ENCODE assay signal across 1 cellular context in genomic region chr19:12868540-12869112, GRCh38.
TF ChIP-seq lines count a peak whose summit lies in the region.

No MANE protein-coding gene starts in this region.

TF ChIP-seq in SK-N-SH treated with all-trans-retinoic acid at 6 μM for 48 hours, 23 proteins besides CTCF, POLR2A, EP300 and RAD21 (continued from another document):
- TF ChIP-seq, protein P1, sequence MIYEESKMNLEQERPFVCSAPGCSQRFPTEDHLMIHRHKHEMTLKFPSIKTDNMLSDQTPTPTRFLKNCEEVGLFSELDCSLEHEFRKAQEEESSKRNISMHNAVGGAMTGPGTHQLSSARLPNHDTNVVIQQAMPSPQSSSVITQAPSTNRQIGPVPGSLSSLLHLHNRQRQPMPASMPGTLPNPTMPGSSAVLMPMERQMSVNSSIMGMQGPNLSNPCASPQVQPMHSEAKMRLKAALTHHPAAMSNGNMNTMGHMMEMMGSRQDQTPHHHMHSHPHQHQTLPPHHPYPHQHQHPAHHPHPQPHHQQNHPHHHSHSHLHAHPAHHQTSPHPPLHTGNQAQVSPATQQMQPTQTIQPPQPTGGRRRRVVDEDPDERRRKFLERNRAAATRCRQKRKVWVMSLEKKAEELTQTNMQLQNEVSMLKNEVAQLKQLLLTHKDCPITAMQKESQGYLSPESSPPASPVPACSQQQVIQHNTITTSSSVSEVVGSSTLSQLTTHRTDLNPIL (CRISPR knock-in tag; IDR thresholded peaks at IDR 0.05; ENCODE audit: low read depth): no peak
- TF ChIP-seq GLIS3 (CRISPR knock-in tag; IDR thresholded peaks at IDR 0.05): no peak
- TF ChIP-seq OSR1 (CRISPR knock-in tag; IDR thresholded peaks at IDR 0.05): no peak
- no peak for TF ChIP-seq CSRNP3 (CRISPR knock-in tag; IDR thresholded peaks at IDR 0.05)
- TF ChIP-seq ZNF565 (CRISPR knock-in tag; conservative IDR thresholded peaks at IDR 0.05; ENCODE audit: low read depth): no peak
- no peak for TF ChIP-seq BACH2 (CRISPR knock-in tag; IDR thresholded peaks at IDR 0.05; ENCODE audit: borderline replicate concordance)
- TF ChIP-seq, protein P2, sequence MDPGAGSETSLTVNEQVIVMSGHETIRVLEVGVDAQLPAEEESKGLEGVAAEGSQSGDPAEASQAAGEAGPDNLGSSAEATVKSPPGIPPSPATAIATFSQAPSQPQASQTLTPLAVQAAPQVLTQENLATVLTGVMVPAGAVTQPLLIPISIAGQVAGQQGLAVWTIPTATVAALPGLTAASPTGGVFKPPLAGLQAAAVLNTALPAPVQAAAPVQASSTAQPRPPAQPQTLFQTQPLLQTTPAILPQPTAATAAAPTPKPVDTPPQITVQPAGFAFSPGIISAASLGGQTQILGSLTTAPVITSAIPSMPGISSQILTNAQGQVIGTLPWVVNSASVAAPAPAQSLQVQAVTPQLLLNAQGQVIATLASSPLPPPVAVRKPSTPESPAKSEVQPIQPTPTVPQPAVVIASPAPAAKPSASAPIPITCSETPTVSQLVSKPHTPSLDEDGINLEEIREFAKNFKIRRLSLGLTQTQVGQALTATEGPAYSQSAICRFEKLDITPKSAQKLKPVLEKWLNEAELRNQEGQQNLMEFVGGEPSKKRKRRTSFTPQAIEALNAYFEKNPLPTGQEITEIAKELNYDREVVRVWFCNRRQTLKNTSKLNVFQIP (CRISPR knock-in tag; IDR thresholded peaks at IDR 0.05; ENCODE audit: borderline replicate concordance, low read depth): no peak
- no peak for TF ChIP-seq SNAI2 (CRISPR knock-in tag; IDR thresholded peaks at IDR 0.05)
- TF ChIP-seq ARNTL (CRISPR knock-in tag; IDR thresholded peaks at IDR 0.05; ENCODE audit: borderline replicate concordance, low read depth): no peak
- TF ChIP-seq PPARA (CRISPR knock-in tag; IDR thresholded peaks at IDR 0.05; ENCODE audit: borderline replicate concordance): no peak
- no peak for TF ChIP-seq ISL1 (CRISPR knock-in tag; IDR thresholded peaks at IDR 0.05)
- TF ChIP-seq ZFP3 (CRISPR knock-in tag; IDR thresholded peaks at IDR 0.05): no peak
